1 cellular context compared by ENCODE assay signal in the genomic region with DNA sequence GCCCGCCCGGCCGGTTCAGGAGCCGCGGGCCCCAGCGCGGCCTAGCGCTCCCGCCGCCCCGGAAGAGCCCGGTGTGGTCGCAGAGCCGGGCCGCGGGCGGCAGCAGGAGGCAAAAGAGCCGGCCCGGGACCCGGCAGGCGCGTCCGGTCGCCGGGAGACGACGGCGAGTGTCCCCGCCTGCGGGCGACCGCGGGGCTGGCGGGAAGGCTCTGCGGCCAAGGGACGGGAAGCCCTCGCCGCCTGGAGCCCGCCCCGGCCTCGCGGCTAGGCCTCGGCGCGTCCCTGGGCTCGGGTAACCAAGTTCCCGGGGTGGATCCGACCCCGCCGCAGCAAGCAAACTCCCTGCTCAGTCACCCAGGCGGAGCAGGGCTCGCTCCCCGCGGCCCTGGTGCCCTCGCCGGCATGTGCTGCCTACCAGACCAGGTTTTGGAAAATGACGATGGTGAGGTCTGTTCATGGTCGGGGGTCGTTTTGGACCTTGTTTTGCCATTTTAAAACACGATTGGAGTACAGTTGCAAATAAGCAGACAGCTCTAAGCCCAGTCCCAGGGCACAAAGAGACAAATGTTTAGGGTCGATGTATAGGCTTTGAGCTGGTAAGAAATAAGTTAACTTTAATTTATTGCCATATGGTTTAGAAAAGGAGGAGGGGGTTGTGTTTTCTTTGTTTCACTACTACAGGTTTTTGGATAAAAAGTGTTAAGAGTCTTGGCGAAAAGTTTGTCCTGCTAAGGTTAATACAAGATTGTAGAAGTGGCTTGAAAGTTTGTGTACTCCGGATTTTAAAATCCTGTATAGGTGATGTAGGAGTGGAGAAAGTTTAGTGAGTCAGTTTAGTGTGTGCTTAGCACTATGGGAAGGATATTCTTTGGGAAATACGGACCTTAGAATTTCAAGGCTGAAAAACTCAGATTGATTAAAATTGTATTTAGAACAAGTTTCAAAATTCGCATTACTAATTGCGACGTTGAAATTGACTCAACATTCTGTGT.
TF ChIP-seq lines count a peak whose summit lies in the region.

No MANE protein-coding gene starts in this region.

TF ChIP-seq in WTC11, 78 proteins besides CTCF, POLR2A, EP300 and RAD21 (continued from another document and continues in another):
- TF ChIP-seq, protein P1, sequence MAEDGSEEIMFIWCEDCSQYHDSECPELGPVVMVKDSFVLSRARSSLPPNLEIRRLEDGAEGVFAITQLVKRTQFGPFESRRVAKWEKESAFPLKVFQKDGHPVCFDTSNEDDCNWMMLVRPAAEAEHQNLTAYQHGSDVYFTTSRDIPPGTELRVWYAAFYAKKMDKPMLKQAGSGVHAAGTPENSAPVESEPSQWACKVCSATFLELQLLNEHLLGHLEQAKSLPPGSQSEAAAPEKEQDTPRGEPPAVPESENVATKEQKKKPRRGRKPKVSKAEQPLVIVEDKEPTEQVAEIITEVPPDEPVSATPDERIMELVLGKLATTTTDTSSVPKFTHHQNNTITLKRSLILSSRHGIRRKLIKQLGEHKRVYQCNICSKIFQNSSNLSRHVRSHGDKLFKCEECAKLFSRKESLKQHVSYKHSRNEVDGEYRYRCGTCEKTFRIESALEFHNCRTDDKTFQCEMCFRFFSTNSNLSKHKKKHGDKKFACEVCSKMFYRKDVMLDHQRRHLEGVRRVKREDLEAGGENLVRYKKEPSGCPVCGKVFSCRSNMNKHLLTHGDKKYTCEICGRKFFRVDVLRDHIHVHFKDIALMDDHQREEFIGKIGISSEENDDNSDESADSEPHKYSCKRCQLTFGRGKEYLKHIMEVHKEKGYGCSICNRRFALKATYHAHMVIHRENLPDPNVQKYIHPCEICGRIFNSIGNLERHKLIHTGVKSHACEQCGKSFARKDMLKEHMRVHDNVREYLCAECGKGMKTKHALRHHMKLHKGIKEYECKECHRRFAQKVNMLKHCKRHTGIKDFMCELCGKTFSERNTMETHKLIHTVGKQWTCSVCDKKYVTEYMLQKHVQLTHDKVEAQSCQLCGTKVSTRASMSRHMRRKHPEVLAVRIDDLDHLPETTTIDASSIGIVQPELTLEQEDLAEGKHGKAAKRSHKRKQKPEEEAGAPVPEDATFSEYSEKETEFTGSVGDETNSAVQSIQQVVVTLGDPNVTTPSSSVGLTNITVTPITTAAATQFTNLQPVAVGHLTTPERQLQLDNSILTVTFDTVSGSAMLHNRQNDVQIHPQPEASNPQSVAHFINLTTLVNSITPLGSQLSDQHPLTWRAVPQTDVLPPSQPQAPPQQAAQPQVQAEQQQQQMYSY (CRISPR knock-in tag; IDR thresholded peaks at IDR 0.05), result no peak; the same call in 1 of the 2 replicates
- TF ChIP-seq KAT7 (CRISPR knock-in tag; IDR thresholded peaks at IDR 0.05; ENCODE audit: borderline replicate concordance) (peak; percentile 48; the same call in 1 of the 2 replicates), ELF4 (CRISPR knock-in tag; IDR thresholded peaks at IDR 0.05; ENCODE audit: low read depth) (0 out of 2 replicates have a peak, but pooled peaks have one; percentile 55), JUN (CRISPR knock-in tag; IDR thresholded peaks at IDR 0.05) (no peak; the same call in 1 of the 2 replicates), ZNF263 (CRISPR knock-in tag; IDR thresholded peaks at IDR 0.05; ENCODE audit: low read depth) (no peak), CBFB (CRISPR knock-in tag; IDR thresholded peaks at IDR 0.05; ENCODE audit: low read depth) (no peak), PRRX2 (CRISPR knock-in tag; IDR thresholded peaks at IDR 0.05) (0 out of 2 replicates have a peak, but pooled peaks have one; percentile 19), SP1 (CRISPR knock-in tag; conservative IDR thresholded peaks at IDR 0.05) (no peak), GRHL2 (CRISPR knock-in tag; IDR thresholded peaks at IDR 0.05; ENCODE audit: insufficient replicate concordance, severe bottlenecking) (no peak), GABPB1 (CRISPR knock-in tag; IDR thresholded peaks at IDR 0.05) (no peak), CREB1 (CRISPR knock-in tag; IDR thresholded peaks at IDR 0.05) (no peak), NR3C1 (CRISPR knock-in tag; conservative IDR thresholded peaks at IDR 0.05; ENCODE audit: low read depth) (no peak), OVOL2 (CRISPR knock-in tag; IDR thresholded peaks at IDR 0.05; ENCODE audit: borderline replicate concordance) (no peak), TEAD1 (CRISPR knock-in tag; IDR thresholded peaks at IDR 0.05) (no peak), TP53 (CRISPR knock-in tag; IDR thresholded peaks at IDR 0.05) (no peak; the same call in 1 of the 2 replicates), ZNF396 (CRISPR knock-in tag; IDR thresholded peaks at IDR 0.05; ENCODE audit: borderline replicate concordance) (no peak), FOXP1 (CRISPR knock-in tag; IDR thresholded peaks at IDR 0.05; ENCODE audit: borderline replicate concordance) (no peak; the same call in 1 of the 2 replicates), ZNF138 (CRISPR knock-in tag; conservative IDR thresholded peaks at IDR 0.05) (no peak)
- TF ChIP-seq, protein P2, sequence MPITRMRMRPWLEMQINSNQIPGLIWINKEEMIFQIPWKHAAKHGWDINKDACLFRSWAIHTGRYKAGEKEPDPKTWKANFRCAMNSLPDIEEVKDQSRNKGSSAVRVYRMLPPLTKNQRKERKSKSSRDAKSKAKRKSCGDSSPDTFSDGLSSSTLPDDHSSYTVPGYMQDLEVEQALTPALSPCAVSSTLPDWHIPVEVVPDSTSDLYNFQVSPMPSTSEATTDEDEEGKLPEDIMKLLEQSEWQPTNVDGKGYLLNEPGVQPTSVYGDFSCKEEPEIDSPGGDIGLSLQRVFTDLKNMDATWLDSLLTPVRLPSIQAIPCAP (CRISPR knock-in tag; IDR thresholded peaks at IDR 0.05), result no peak
- TF ChIP-seq, protein P3, sequence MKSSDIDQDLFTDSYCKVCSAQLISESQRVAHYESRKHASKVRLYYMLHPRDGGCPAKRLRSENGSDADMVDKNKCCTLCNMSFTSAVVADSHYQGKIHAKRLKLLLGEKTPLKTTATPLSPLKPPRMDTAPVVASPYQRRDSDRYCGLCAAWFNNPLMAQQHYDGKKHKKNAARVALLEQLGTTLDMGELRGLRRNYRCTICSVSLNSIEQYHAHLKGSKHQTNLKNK (CRISPR knock-in tag; IDR thresholded peaks at IDR 0.05), result no peak
- TF ChIP-seq, protein P4, sequence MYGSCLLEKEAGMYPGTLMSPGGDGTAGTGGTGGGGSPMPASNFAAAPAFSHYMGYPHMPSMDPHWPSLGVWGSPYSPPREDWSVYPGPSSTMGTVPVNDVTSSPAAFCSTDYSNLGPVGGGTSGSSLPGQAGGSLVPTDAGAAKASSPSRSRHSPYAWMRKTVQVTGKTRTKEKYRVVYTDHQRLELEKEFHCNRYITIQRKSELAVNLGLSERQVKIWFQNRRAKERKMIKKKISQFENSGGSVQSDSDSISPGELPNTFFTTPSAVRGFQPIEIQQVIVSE (CRISPR knock-in tag; IDR thresholded peaks at IDR 0.05; ENCODE audit: borderline replicate concordance), result no peak
- TF ChIP-seq, protein P5, sequence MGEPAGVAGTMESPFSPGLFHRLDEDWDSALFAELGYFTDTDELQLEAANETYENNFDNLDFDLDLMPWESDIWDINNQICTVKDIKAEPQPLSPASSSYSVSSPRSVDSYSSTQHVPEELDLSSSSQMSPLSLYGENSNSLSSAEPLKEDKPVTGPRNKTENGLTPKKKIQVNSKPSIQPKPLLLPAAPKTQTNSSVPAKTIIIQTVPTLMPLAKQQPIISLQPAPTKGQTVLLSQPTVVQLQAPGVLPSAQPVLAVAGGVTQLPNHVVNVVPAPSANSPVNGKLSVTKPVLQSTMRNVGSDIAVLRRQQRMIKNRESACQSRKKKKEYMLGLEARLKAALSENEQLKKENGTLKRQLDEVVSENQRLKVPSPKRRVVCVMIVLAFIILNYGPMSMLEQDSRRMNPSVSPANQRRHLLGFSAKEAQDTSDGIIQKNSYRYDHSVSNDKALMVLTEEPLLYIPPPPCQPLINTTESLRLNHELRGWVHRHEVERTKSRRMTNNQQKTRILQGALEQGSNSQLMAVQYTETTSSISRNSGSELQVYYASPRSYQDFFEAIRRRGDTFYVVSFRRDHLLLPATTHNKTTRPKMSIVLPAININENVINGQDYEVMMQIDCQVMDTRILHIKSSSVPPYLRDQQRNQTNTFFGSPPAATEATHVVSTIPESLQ (CRISPR knock-in tag; IDR thresholded peaks at IDR 0.05), result no peak
- TF ChIP-seq, protein P6, sequence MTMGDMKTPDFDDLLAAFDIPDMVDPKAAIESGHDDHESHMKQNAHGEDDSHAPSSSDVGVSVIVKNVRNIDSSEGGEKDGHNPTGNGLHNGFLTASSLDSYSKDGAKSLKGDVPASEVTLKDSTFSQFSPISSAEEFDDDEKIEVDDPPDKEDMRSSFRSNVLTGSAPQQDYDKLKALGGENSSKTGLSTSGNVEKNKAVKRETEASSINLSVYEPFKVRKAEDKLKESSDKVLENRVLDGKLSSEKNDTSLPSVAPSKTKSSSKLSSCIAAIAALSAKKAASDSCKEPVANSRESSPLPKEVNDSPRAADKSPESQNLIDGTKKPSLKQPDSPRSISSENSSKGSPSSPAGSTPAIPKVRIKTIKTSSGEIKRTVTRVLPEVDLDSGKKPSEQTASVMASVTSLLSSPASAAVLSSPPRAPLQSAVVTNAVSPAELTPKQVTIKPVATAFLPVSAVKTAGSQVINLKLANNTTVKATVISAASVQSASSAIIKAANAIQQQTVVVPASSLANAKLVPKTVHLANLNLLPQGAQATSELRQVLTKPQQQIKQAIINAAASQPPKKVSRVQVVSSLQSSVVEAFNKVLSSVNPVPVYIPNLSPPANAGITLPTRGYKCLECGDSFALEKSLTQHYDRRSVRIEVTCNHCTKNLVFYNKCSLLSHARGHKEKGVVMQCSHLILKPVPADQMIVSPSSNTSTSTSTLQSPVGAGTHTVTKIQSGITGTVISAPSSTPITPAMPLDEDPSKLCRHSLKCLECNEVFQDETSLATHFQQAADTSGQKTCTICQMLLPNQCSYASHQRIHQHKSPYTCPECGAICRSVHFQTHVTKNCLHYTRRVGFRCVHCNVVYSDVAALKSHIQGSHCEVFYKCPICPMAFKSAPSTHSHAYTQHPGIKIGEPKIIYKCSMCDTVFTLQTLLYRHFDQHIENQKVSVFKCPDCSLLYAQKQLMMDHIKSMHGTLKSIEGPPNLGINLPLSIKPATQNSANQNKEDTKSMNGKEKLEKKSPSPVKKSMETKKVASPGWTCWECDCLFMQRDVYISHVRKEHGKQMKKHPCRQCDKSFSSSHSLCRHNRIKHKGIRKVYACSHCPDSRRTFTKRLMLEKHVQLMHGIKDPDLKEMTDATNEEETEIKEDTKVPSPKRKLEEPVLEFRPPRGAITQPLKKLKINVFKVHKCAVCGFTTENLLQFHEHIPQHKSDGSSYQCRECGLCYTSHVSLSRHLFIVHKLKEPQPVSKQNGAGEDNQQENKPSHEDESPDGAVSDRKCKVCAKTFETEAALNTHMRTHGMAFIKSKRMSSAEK (CRISPR knock-in tag; IDR thresholded peaks at IDR 0.05; ENCODE audit: borderline replicate concordance), result no peak
- TF ChIP-seq, protein P7, sequence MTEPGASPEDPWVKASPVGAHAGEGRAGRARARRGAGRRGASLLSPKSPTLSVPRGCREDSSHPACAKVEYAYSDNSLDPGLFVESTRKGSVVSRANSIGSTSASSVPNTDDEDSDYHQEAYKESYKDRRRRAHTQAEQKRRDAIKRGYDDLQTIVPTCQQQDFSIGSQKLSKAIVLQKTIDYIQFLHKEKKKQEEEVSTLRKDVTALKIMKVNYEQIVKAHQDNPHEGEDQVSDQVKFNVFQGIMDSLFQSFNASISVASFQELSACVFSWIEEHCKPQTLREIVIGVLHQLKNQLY (CRISPR knock-in tag; IDR thresholded peaks at IDR 0.05), result no peak
- TF ChIP-seq, protein P8, sequence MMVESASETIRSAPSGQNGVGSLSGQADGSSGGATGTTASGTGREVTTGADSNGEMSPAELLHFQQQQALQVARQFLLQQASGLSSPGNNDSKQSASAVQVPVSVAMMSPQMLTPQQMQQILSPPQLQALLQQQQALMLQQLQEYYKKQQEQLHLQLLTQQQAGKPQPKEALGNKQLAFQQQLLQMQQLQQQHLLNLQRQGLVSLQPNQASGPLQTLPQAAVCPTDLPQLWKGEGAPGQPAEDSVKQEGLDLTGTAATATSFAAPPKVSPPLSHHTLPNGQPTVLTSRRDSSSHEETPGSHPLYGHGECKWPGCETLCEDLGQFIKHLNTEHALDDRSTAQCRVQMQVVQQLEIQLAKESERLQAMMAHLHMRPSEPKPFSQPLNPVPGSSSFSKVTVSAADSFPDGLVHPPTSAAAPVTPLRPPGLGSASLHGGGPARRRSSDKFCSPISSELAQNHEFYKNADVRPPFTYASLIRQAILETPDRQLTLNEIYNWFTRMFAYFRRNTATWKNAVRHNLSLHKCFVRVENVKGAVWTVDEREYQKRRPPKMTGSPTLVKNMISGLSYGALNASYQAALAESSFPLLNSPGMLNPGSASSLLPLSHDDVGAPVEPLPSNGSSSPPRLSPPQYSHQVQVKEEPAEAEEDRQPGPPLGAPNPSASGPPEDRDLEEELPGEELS (CRISPR knock-in tag; IDR thresholded peaks at IDR 0.05), result peak; percentile 72; the same call in 1 of the 2 replicates
- TF ChIP-seq, protein P9, sequence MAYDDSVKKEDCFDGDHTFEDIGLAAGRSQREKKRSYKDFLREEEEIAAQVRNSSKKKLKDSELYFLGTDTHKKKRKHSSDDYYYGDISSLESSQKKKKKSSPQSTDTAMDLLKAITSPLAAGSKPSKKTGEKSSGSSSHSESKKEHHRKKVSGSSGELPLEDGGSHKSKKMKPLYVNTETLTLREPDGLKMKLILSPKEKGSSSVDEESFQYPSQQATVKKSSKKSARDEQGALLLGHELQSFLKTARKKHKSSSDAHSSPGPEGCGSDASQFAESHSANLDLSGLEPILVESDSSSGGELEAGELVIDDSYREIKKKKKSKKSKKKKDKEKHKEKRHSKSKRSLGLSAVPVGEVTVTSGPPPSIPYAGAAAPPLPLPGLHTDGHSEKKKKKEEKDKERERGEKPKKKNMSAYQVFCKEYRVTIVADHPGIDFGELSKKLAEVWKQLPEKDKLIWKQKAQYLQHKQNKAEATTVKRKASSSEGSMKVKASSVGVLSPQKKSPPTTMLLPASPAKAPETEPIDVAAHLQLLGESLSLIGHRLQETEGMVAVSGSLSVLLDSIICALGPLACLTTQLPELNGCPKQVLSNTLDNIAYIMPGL (CRISPR knock-in tag; IDR thresholded peaks at IDR 0.05), result peak; percentile 83
- TF ChIP-seq, protein P10, sequence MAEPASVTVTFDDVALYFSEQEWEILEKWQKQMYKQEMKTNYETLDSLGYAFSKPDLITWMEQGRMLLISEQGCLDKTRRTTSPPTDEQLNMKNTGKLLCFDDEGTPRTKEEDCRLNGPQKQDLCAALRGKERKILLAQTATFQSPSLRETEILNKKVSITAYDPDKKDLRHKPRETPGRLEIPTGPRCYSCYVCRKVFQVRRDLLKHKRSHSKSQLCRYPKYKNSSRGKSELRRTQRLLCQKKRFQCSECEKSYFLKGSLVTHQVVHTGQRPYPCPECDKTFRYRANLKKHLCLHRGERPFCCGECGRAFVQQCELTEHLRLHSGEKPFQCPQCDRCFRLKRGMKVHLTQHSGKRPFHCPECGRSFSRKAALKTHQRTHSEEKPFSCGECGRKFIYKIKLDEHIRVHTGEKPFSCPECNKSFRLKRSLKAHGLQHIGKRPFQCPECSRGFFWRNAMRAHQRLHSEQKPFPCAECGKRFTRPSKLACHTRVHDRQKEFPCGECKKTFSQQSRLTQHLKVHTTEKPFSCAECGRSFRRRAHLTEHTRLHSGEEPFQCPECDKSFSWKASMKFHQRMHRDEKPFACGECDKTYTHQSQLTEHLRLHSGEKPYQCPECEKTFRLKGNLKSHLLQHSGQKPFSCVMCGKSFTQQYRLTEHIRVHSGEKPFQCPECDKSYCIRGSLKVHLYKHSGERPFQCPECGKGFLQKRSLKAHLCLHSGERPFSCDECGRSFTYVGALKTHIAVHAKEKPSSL (CRISPR knock-in tag; conservative IDR thresholded peaks at IDR 0.05), result 0 out of 2 replicates have a peak, but pooled peaks have one; percentile 6
- TF ChIP-seq, protein P11, sequence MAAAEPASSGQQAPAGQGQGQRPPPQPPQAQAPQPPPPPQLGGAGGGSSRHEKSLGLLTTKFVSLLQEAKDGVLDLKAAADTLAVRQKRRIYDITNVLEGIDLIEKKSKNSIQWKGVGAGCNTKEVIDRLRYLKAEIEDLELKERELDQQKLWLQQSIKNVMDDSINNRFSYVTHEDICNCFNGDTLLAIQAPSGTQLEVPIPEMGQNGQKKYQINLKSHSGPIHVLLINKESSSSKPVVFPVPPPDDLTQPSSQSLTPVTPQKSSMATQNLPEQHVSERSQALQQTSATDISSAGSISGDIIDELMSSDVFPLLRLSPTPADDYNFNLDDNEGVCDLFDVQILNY (CRISPR knock-in tag; IDR thresholded peaks at IDR 0.05), result 0 out of 2 replicates have a peak, but pooled peaks have one; percentile 34
